27 cellular contexts compared by ENCODE assay signal in genomic region chr1:117007719-117008013, GRCh38. TPM values are rescaled to one million over a fixed set of nuclear protein-coding genes. Genes with fewer than 3 reads are reported as not detected.
DNase-seq lines count a peak whose midpoint lies in the region; ATAC-seq, FAIRE-seq and TF ChIP-seq lines count a peak whose summit lies in the region.
"Had no signal": no experiment of that assay in that cellular context is flagged by ENCODE, and none has a peak within 500 bp of the region (broad histone marks: within the 10 kb centered on the region; RNA-seq: fewer than 3 reads in every experiment).

No MANE protein-coding gene starts in this region.

- H3K79me2 ChIP-seq in keratinocyte (ENCODE audit: control insufficient read depth, insufficient read depth, low read length), result no peaks in the 10 kb centered on the region

- H3K27ac ChIP-seq in BLaER1 treated with 17β-estradiol and CSF1 and Interleukin-3, amounts not matched to agents 10 nM and 100 nM, result peak overlapping the region in 10 of 11 experiments; percentile 47 to 98 (median 84); a peak in 18 of 22 replicates
- no peak overlapping the region for H3K27ac ChIP-seq in CD4-positive, alpha-beta memory T cell (ENCODE audit: low read depth, low read length)
- no peak overlapping the region for H3K27ac ChIP-seq in keratinocyte (ENCODE audit: control insufficient read depth, insufficient read depth, low read length)
- H3K27ac ChIP-seq in right atrium auricular region, result no peak overlapping the region
- H3K27ac ChIP-seq: esophagus muscularis mucosa, foreskin keratinocyte, GM23248, psoas muscle, thyroid gland, vagina had no signal

- no peak for TF ChIP-seq CTCF in activated CD8-positive, alpha-beta T cell treated with anti-CD3 and anti-CD28 coated beads for 36 hours (IDR thresholded peaks at IDR 0.05)
- TF ChIP-seq CTCF in keratinocyte (optimal IDR thresholded peaks at IDR 0.05 in 1 of 3, IDR thresholded peaks at IDR 0.05 in 1 of 3, conservative IDR thresholded peaks at IDR 0.05 in 1 of 3; ENCODE audit: extremely low read depth in 1 of 3, insufficient read depth in 2 of 3, low read length in 3 of 3), result no peak
- TF ChIP-seq CTCF in right atrium auricular region (IDR thresholded peaks at IDR 0.05), result no peak

- no peak for DNase-seq in CD4-positive, alpha-beta memory T cell
- no peak for DNase-seq in activated CD8-positive, alpha-beta T cell treated with anti-CD3 and anti-CD28 coated beads for 36 hours
- DNase-seq in keratinocyte (ENCODE audit: low read depth, low spot score) (no peak), right atrium auricular region (ENCODE audit: low spot score) (no peak)
- no peak for DNase-seq in effector CD4-positive, alpha-beta T cell
- DNase-seq: activated CD4-positive, alpha-beta T cell treated with anti-CD3 and anti-CD28 coated beads for 4 hours; DMS153; effector memory CD8-positive, alpha-beta T cell; foreskin keratinocyte; GM23248; HFFc6; left cardiac atrium; mesendoderm; NCI-H1092; NCI-H1694 treated with DMSO at 0.1 percent for 48 hours; psoas muscle; stimulated activated naive CD4-positive, alpha-beta T cell treated with Interleukin-2 at 50 U/mL for 16 hours had no signal

- intact Hi-C loops in CD4-positive, alpha-beta memory T cell (cut with micrococcal nuclease), result loop anchor here (5.0 to 10.0 kb wide), 2 partner anchors 45 to 93 kb away; no protein-coding TSS in a partner anchor
- intact Hi-C loops in activated CD8-positive, alpha-beta T cell treated with anti-CD3 and anti-CD28 coated beads for 36 hours (cut with micrococcal nuclease), result loop anchor here (10.0 kb wide), 1 partner anchor 657 kb away; no protein-coding TSS in a partner anchor

- peaks cover 0 to 7% of the 10 kb centered on the region in 2 donors for H3K36me3 Mint-ChIP-seq in CD4-positive, alpha-beta memory T cell
- peaks cover 4% of the 10 kb centered on the region for H3K36me3 Mint-ChIP-seq in activated CD8-positive, alpha-beta T cell treated with anti-CD3 and anti-CD28 coated beads for 36 hours (ENCODE audit: low read depth)

- H3K27me3 ChIP-seq in BLaER1 treated with 17β-estradiol and CSF1 and Interleukin-3, amounts not matched to agents 10 nM and 100 nM, result no peaks in the 10 kb centered on the region
- H3K27me3 ChIP-seq in CD4-positive, alpha-beta memory T cell (ENCODE audit: insufficient read depth, low read length), result no peaks in the 10 kb centered on the region
- H3K27me3 ChIP-seq in keratinocyte (ENCODE audit: control insufficient read depth, extremely low read depth, insufficient read depth, low read length) (no peaks in the 10 kb centered on the region), right atrium auricular region (no peaks in the 10 kb centered on the region)
- H3K27me3 ChIP-seq: esophagus muscularis mucosa, foreskin keratinocyte, thyroid gland, vagina had no signal

- H2AFZ ChIP-seq in keratinocyte (ENCODE audit: control insufficient read depth, low read length), result no peak overlapping the region
- H2AFZ ChIP-seq: GM23248 had no signal

- H3K4me1 ChIP-seq in BLaER1 treated with 17β-estradiol and CSF1 and Interleukin-3, amounts not matched to agents 10 nM and 100 nM, result peaks cover 14 to 98% (median 89%) of the 10 kb centered on the region in 10 experiments
- H3K4me1 ChIP-seq in CD4-positive, alpha-beta memory T cell (ENCODE audit: insufficient read depth, low read length), result peaks cover 18% of the 10 kb centered on the region
- peaks cover 7% of the 10 kb centered on the region for H3K4me1 ChIP-seq in keratinocyte (ENCODE audit: control insufficient read depth, extremely low read depth, insufficient read depth, low read length)
- no peaks in the 10 kb centered on the region for H3K4me1 ChIP-seq in right atrium auricular region
- H3K4me1 ChIP-seq: esophagus muscularis mucosa, foreskin keratinocyte, psoas muscle, thyroid gland, vagina had no signal

- no peaks in the 10 kb centered on the region for H3K9me3 Mint-ChIP-seq in CD4-positive, alpha-beta memory T cell
- H3K9me3 Mint-ChIP-seq in activated CD8-positive, alpha-beta T cell treated with anti-CD3 and anti-CD28 coated beads for 36 hours, result peaks cover 3% of the 10 kb centered on the region
- H3K9me3 Mint-ChIP-seq: effector memory CD8-positive, alpha-beta T cell; HFFc6; T-helper 2 cell treated with Interferon-gamma antibody and Interleukin-4, amounts not matched to agents 5 μg/mL and 100 μg/mL, for 36 hours had no signal

- FAIRE-seq in keratinocyte (lab: Jason Lieb, UNC), result no peak
- FAIRE-seq: colon had no signal

- CTCF ChIA-PET in CD4-positive, alpha-beta memory T cell (lab: Charles Lee; ENCODE audit: partially characterized antibody), result no interaction called here
- CTCF ChIA-PET in activated CD8-positive, alpha-beta T cell treated with anti-CD3 and anti-CD28 coated beads for 36 hours (lab: Charles Lee), result no interaction called here

- H3K9me3 ChIP-seq in BLaER1 treated with 17β-estradiol and CSF1 and Interleukin-3, amounts not matched to agents 10 nM and 100 nM (replicated peaks in 1 of 11), result peaks cover 0 to 22% (median 0%) of the 10 kb centered on the region in 11 experiments; a peak in 7 of 22 replicates
- H3K9me3 ChIP-seq in CD4-positive, alpha-beta memory T cell (ENCODE audit: control insufficient read depth in 1 of 2, low read length in 2 of 2), result no peaks in the 10 kb centered on the region
- H3K9me3 ChIP-seq in keratinocyte (ENCODE audit: control insufficient read depth, low read depth, low read length) (no peaks in the 10 kb centered on the region), right atrium auricular region (no peaks in the 10 kb centered on the region)
- H3K9me3 ChIP-seq: esophagus muscularis mucosa, psoas muscle, thyroid gland, vagina had no signal

- peaks cover 0 to 31% (median 0%) of the 10 kb centered on the region in 11 experiments; a peak in 9 of 22 replicates for H3K36me3 ChIP-seq in BLaER1 treated with 17β-estradiol and CSF1 and Interleukin-3, amounts not matched to agents 10 nM and 100 nM
- no peaks in the 10 kb centered on the region for H3K36me3 ChIP-seq in CD4-positive, alpha-beta memory T cell (ENCODE audit: insufficient read depth, low read length)
- peaks cover 0 to 3% of the 10 kb centered on the region in 2 experiments for H3K36me3 ChIP-seq in keratinocyte (ENCODE audit: control insufficient read depth in 2 of 2, extremely low read depth in 1 of 2, insufficient read depth in 2 of 2, low read length in 2 of 2)
- no peaks in the 10 kb centered on the region for H3K36me3 ChIP-seq in right atrium auricular region
- H3K36me3 ChIP-seq: esophagus muscularis mucosa, thyroid gland, vagina had no signal

- POLR2A ChIA-PET in CD4-positive, alpha-beta memory T cell (lab: Charles Lee; ENCODE audit: partially characterized antibody), result interaction anchor here (0.7 to 1.1 kb wide), 4 partner anchors 9 to 238 kb away, joined by 3 read pairs; no protein-coding TSS in a partner anchor
- POLR2A ChIA-PET in activated CD8-positive, alpha-beta T cell treated with anti-CD3 and anti-CD28 coated beads for 36 hours (lab: Charles Lee), result interaction anchor here (1.3 kb wide), 1 partner anchor 11 kb away, joined by 4 read pairs; no protein-coding TSS in a partner anchor

- H4K20me1 ChIP-seq in BLaER1 treated with 17β-estradiol and CSF1 and Interleukin-3, amounts not matched to agents 10 nM and 100 nM, result no peaks in the 10 kb centered on the region
- H4K20me1 ChIP-seq in keratinocyte (ENCODE audit: control insufficient read depth, extremely low read depth, insufficient read depth, low read length), result no peaks in the 10 kb centered on the region

- no peaks in the 10 kb centered on the region for H3K9me1 ChIP-seq in keratinocyte (ENCODE audit: control insufficient read depth, extremely low read depth, insufficient read depth, low read length)

- H3K4me2 ChIP-seq in BLaER1 treated with 17β-estradiol and CSF1 and Interleukin-3, amounts not matched to agents 10 nM and 100 nM, result peak overlapping the region in 8 of 11 experiments; percentile 57 to 95 (median 86); a peak in 17 of 22 replicates
- peak overlapping the region; percentile 16 for H3K4me2 ChIP-seq in keratinocyte (ENCODE audit: control insufficient read depth, extremely low read depth, insufficient read depth, low read depth, low read length)

- H3K9ac ChIP-seq in BLaER1 treated with 17β-estradiol and CSF1 and Interleukin-3, amounts not matched to agents 10 nM and 100 nM, result peak overlapping the region in 7 of 11 experiments; percentile 20 to 75 (median 68); a peak in 11 of 22 replicates
- H3K9ac ChIP-seq in keratinocyte (ENCODE audit: control insufficient read depth, extremely low read depth, insufficient read depth, low read length), result no peak overlapping the region
- H3K9ac ChIP-seq: GM23248 had no signal

- ATAC-seq in activated CD8-positive, alpha-beta T cell treated with anti-CD3 and anti-CD28 coated beads for 36 hours, result peak; percentile 12
- no peak for ATAC-seq in HG03565 (IDR thresholded peaks at IDR 0.05; ENCODE audit: unreplicated experiment)
- ATAC-seq in GM21529 (IDR thresholded peaks at IDR 0.05; ENCODE audit: unreplicated experiment), result no peak
- ATAC-seq: foreskin keratinocyte, psoas muscle, Right ventricle myocardium inferior, SK-N-SH treated with all-trans-retinoic acid at 6 μM for 48 hours had no signal

- H3K4me3 ChIP-seq in BLaER1 treated with 17β-estradiol and CSF1 and Interleukin-3, amounts not matched to agents 10 nM and 100 nM, result no peak overlapping the region
- H3K4me3 ChIP-seq in CD4-positive, alpha-beta memory T cell (ENCODE audit: low read length in 2 of 2), result no peak overlapping the region
- H3K4me3 ChIP-seq in keratinocyte (ENCODE audit: control insufficient read depth in 2 of 3, extremely low read depth in 1 of 3, insufficient read depth in 2 of 3, low read depth in 1 of 3, low read length in 3 of 3), result no peak overlapping the region
- H3K4me3 ChIP-seq in right atrium auricular region, result no peak overlapping the region
- H3K4me3 ChIP-seq: esophagus muscularis mucosa, GM23248, psoas muscle, thyroid gland, vagina had no signal

- peak overlapping the region in 4 of 8 donors; percentile 3 to 55 (median 20) for H3K4me3 Mint-ChIP-seq in CD4-positive, alpha-beta memory T cell
- H3K4me3 Mint-ChIP-seq in activated CD8-positive, alpha-beta T cell treated with anti-CD3 and anti-CD28 coated beads for 36 hours, result peak overlapping the region; percentile 55
- H3K4me3 Mint-ChIP-seq: HFFc6; T-helper 2 cell treated with Interferon-gamma antibody and Interleukin-4, amounts not matched to agents 5 μg/mL and 100 μg/mL, for 36 hours had no signal

- H3K4me1 Mint-ChIP-seq in CD4-positive, alpha-beta memory T cell, result peaks cover 15 to 30% (median 26%) of the 10 kb centered on the region in 4 donors
- H3K4me1 Mint-ChIP-seq in activated CD8-positive, alpha-beta T cell treated with anti-CD3 and anti-CD28 coated beads for 36 hours (ENCODE audit: low read depth), result peaks cover 59% of the 10 kb centered on the region

- no peaks in the 10 kb centered on the region for H3K27me3 Mint-ChIP-seq in CD4-positive, alpha-beta memory T cell
- no peaks in the 10 kb centered on the region for H3K27me3 Mint-ChIP-seq in activated CD8-positive, alpha-beta T cell treated with anti-CD3 and anti-CD28 coated beads for 36 hours
- H3K27me3 Mint-ChIP-seq: effector memory CD8-positive, alpha-beta T cell had no signal

- peak overlapping the region in 6 of 7 donors; percentile 30 to 84 (median 66) for H3K27ac Mint-ChIP-seq in CD4-positive, alpha-beta memory T cell
- H3K27ac Mint-ChIP-seq in activated CD8-positive, alpha-beta T cell treated with anti-CD3 and anti-CD28 coated beads for 36 hours, result peak overlapping the region; percentile 88
- H3K27ac Mint-ChIP-seq: HFFc6; T-helper 2 cell treated with Interferon-gamma antibody and Interleukin-4, amounts not matched to agents 5 μg/mL and 100 μg/mL, for 36 hours had no signal

- dilution Hi-C loops in keratinocyte (cut with MboI; ENCODE audit: extremely low pct_ligation_motif_present, low sequenced_read_pairs), result no loop called here

RNA-seq across cellular contexts. Expression of gene CD101, which starts 6.1 kb away (rescaled TPM):
- total RNA-seq in CD4-positive, alpha-beta memory T cell, result 1 to 10 TPM; 2.1 to 2.6 TPM
- polyA plus RNA-seq in CD4-positive, alpha-beta memory T cell, result 1 to 10 TPM; 5.2 to 9.1 TPM
- 1 to 10 TPM; 2.5 to 3.2 TPM for total RNA-seq in activated CD8-positive, alpha-beta T cell treated with anti-CD3 and anti-CD28 coated beads for 36 hours
- 0.86 to 2.2 TPM (median 1.8 TPM) in 3 replicates for polyA plus RNA-seq in keratinocyte
- 0.99 TPM for polyA plus RNA-seq in keratinocyte (2011; ENCODE audit: low read depth)
- 0.88 and 0.96 TPM in 2 replicates for polyA plus RNA-seq in keratinocyte (2011; cell fraction: cytosol; rRNA removed)
- 5.8 and 8.9 TPM in 2 replicates for polyA plus RNA-seq in keratinocyte (2011; cell fraction: nucleus; rRNA removed)
- 0.66 and 3.7 TPM in 2 replicates for polyA plus RNA-seq in keratinocyte (2012; ENCODE audit: low replicate concordance)
- 1.3 to 5.5 TPM (median 5.5 TPM) in 3 replicates for polyA minus RNA-seq in keratinocyte
- not detected for polyA minus RNA-seq in keratinocyte (2011; cell fraction: cytosol; rRNA and poly(A)+ RNA removed)
- polyA minus RNA-seq in keratinocyte (2011; cell fraction: nucleus; rRNA and poly(A)+ RNA removed), result 9.3 and 21.3 TPM in 2 replicates
- 1 to 10 TPM in 1 of 2 donors, under 1 TPM in 1; 0.11 to 1.3 TPM for total RNA-seq in right atrium auricular region
- total RNA-seq: GM23248, HFFc6 had no signal
- polyA plus RNA-seq: GM23248 had no signal

RNA-seq across cellular contexts. Expression of gene TTF2, which starts 52.5 kb away (rescaled TPM):
- total RNA-seq in CD4-positive, alpha-beta memory T cell, result 10 to 100 TPM; 26.4 to 29.5 TPM
- polyA plus RNA-seq in CD4-positive, alpha-beta memory T cell, result 10 to 100 TPM in 1 of 2 donors, 1 to 10 TPM in 1; 5.7 to 14.1 TPM
- 100 to 1,000 TPM; 126 to 127 TPM for total RNA-seq in activated CD8-positive, alpha-beta T cell treated with anti-CD3 and anti-CD28 coated beads for 36 hours
- 13.4 to 23.0 TPM (median 15.8 TPM) in 3 replicates for polyA plus RNA-seq in keratinocyte
- 25.9 TPM for polyA plus RNA-seq in keratinocyte (2011; ENCODE audit: low read depth)
- 9.0 and 9.4 TPM in 2 replicates for polyA plus RNA-seq in keratinocyte (2011; cell fraction: cytosol; rRNA removed)
- polyA plus RNA-seq in keratinocyte (2011; cell fraction: nucleus; rRNA removed), result 25.7 and 28.2 TPM in 2 replicates
- 9.2 and 16.5 TPM in 2 replicates for polyA plus RNA-seq in keratinocyte (2012; ENCODE audit: low replicate concordance)
- polyA minus RNA-seq in keratinocyte, result 13.1 to 21.8 TPM (median 16.2 TPM) in 3 replicates
- 5.6 TPM for polyA minus RNA-seq in keratinocyte (2011; cell fraction: cytosol; rRNA and poly(A)+ RNA removed)
- polyA minus RNA-seq in keratinocyte (2011; cell fraction: nucleus; rRNA and poly(A)+ RNA removed), result 11.4 and 19.6 TPM in 2 replicates
- total RNA-seq in right atrium auricular region, result 1 to 10 TPM; 6.9 to 9.0 TPM

Comparison
In these comparisons a context has a peak if more than half of its experiments do, and no peak if none do; other contexts are left out.
1. H3K27ac ChIP-seq: peak in BLaER1 treated with 17β-estradiol and CSF1 and Interleukin-3, amounts not matched to agents 10 nM and 100 nM (10 of 11); none in CD4-positive, alpha-beta memory T cell (single experiment), keratinocyte (single experiment) and right atrium auricular region (0 of 2).
2. RNA of gene TTF2, which starts 52.5 kb away (total RNA-seq): 126 to 127 TPM in activated CD8-positive, alpha-beta T cell treated with anti-CD3 and anti-CD28 coated beads for 36 hours; 26.4 to 29.5 TPM in CD4-positive, alpha-beta memory T cell and 6.9 to 9.0 TPM in right atrium auricular region; every median in the first group is over 4 times any median in the second.